Comparison of ENCODE assay signal across 8 cellular contexts in the genomic region with DNA sequence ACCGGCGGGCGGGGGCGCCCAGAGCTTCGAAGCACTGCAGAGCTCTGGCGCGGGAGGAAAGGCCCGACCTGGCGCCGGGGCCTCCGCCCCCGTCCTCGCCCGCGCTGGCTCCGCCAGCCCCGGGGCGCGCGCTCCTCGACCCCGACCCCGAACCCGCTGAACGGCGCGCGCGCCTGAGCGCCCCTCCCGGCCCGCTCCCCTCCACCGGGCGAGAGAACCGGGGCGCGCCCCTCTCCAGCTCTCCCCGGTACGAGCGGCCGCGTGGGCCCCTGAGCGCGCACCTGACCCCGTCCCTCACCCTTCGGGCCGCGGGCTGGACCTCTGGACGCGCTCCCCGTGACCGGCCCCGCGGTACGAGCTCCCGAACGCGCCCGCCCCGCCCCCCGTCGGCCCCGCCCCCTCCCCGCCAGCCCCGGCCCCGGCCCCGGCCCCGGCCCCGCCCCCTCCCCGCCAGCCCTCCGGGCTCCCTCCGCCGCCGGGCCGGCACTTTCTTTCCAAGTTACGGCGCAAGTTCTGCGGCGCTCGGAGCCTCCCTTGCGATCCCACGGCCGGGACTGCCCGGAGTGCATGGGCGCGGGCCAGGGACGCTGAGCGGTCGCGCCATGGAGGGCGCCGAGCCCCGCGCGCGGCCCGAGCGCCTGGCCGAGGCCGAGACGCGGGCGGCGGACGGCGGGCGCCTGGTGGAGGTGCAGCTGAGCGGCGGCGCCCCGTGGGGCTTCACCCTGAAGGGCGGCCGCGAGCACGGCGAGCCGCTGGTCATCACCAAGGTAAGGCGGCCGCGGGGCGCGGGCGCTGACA. TPM values are rescaled to one million over a fixed set of nuclear protein-coding genes. Genes with fewer than 3 reads are reported as not detected.
A peak's percentile ranks its signal among the peaks of the same experiment; 100 is the strongest.
DNase-seq lines count a peak whose midpoint lies in the region; ATAC-seq and TF ChIP-seq lines count a peak whose summit lies in the region.

Gene SHROOM2, plus strand, starts transcription at position 486 of the 798 bp plus-strand sequence. Its CDS starts 117 bp downstream, at position 603.

- no peak for ATAC-seq in HG03342 (IDR thresholded peaks at IDR 0.05; ENCODE audit: unreplicated experiment)
- no peak for ATAC-seq in HG02938 (IDR thresholded peaks at IDR 0.05; ENCODE audit: unreplicated experiment)

- DNase-seq in ELF-1 (ENCODE audit: low read depth, low spot score) (peak; percentile 39), RPMI7951 (ENCODE audit: low read depth) (no peak), fibroblast of pulmonary artery (ENCODE audit: low read depth) (peak; percentile 31), occipital lobe (lab: John Stamatoyannopoulos, UW) (no peak), amniotic stem cell (lab: John Stamatoyannopoulos, UW) (no peak), superior temporal gyrus (ENCODE audit: extremely low spot score) (no peak)

- no peak for TF ChIP-seq CTCF in fibroblast of pulmonary artery (IDR thresholded peaks at IDR 0.05; ENCODE audit: low read length, missing control alignments)

- H3K4me3 ChIP-seq in fibroblast of pulmonary artery (replicated peaks; ENCODE audit: low read depth, low read length): peak within 1 kb of the TSS; percentile 67

RNA-seq across cellular contexts. Expression of gene SHROOM2, which starts in this region (rescaled TPM):
- total RNA-seq in RPMI7951 (2014; rRNA removed; shearing (Covaris generic)): 27.3 and 29.3 TPM in 2 replicates
- 12.3 TPM for total RNA-seq in occipital lobe

Comparison
In these comparisons a context has a peak if more than half of its experiments do, and no peak if none do; other contexts are left out.
1. DNase-seq: peak in ELF-1 (single experiment) and fibroblast of pulmonary artery (single experiment); none in RPMI7951 (single experiment), occipital lobe (single experiment), amniotic stem cell (single experiment) and superior temporal gyrus (single experiment).